ENCODE assay signal across 1 cellular context in genomic region chr17:6796887-6797490, GRCh38.
TF ChIP-seq lines count a peak whose summit lies in the region.

No MANE protein-coding gene starts in this region.

TF ChIP-seq in HepG2, 621 proteins besides CTCF, POLR2A, EP300 and RAD21:
- TF ChIP-seq ZNF264 (CRISPR knock-in tag; IDR thresholded peaks at IDR 0.05) = no peak
- TF ChIP-seq ZBTB7B (CRISPR knock-in tag; IDR thresholded peaks at IDR 0.05) = no peak
- TF ChIP-seq ZBTB20 (CRISPR knock-in tag; IDR thresholded peaks at IDR 0.05; ENCODE audit: borderline replicate concordance, low read depth) = no peak
- TF ChIP-seq KAT7 (CRISPR knock-in tag; IDR thresholded peaks at IDR 0.05; ENCODE audit: borderline replicate concordance) = no peak
- TF ChIP-seq NFE2 (CRISPR knock-in tag; IDR thresholded peaks at IDR 0.05) = no peak
- no peak for TF ChIP-seq ZNF543 (CRISPR knock-in tag; IDR thresholded peaks at IDR 0.05)
- TF ChIP-seq ZNF501 (CRISPR knock-in tag; IDR thresholded peaks at IDR 0.05) = no peak
- TF ChIP-seq TARDBP (CRISPR knock-in tag; IDR thresholded peaks at IDR 0.05) = no peak
- no peak for TF ChIP-seq ZNF788 (CRISPR knock-in tag; IDR thresholded peaks at IDR 0.05; ENCODE audit: borderline replicate concordance)
- TF ChIP-seq CHD4 (IDR thresholded peaks at IDR 0.05; ENCODE audit: borderline replicate concordance, low read length) = 0 out of 2 replicates have a peak, but pooled peaks have one; percentile 62
- TF ChIP-seq ZNF768 (CRISPR knock-in tag; IDR thresholded peaks at IDR 0.05) = peak; percentile 91; the same call in 1 of the 2 replicates
- TF ChIP-seq ZNF260 (CRISPR knock-in tag; IDR thresholded peaks at IDR 0.05; ENCODE audit: borderline replicate concordance, low read depth) = no peak
- TF ChIP-seq SMAD3 (CRISPR knock-in tag; IDR thresholded peaks at IDR 0.05) = no peak
- TF ChIP-seq HNF4A (CRISPR knock-in tag; IDR thresholded peaks at IDR 0.05) = no peak
- no peak for TF ChIP-seq ZNF234 (CRISPR knock-in tag; conservative IDR thresholded peaks at IDR 0.05)
- TF ChIP-seq ZKSCAN8 (CRISPR knock-in tag; IDR thresholded peaks at IDR 0.05; ENCODE audit: borderline replicate concordance) = no peak
- no peak for TF ChIP-seq RERE (CRISPR knock-in tag; IDR thresholded peaks at IDR 0.05; ENCODE audit: low read depth)
- no peak for TF ChIP-seq ZSCAN29 (CRISPR knock-in tag; conservative IDR thresholded peaks at IDR 0.05)
- TF ChIP-seq KDM1A (CRISPR knock-in tag; IDR thresholded peaks at IDR 0.05) = peak; percentile 57; the same call in 1 of the 2 replicates
- no peak for TF ChIP-seq HINFP (CRISPR knock-in tag; IDR thresholded peaks at IDR 0.05; ENCODE audit: low read depth)
- TF ChIP-seq CREB1 (IDR thresholded peaks at IDR 0.05) = peak; percentile 11; the same call in 1 of the 2 replicates
- no peak for TF ChIP-seq CREB1 (CRISPR knock-in tag; IDR thresholded peaks at IDR 0.05)
- no peak for TF ChIP-seq ZNF776 (CRISPR knock-in tag; IDR thresholded peaks at IDR 0.05)
- TF ChIP-seq CAMTA2 (CRISPR knock-in tag; IDR thresholded peaks at IDR 0.05; ENCODE audit: borderline replicate concordance) = no peak
- TF ChIP-seq ZNF512B (CRISPR knock-in tag; IDR thresholded peaks at IDR 0.05; ENCODE audit: borderline replicate concordance) = no peak
- TF ChIP-seq TGIF2 (CRISPR knock-in tag; IDR thresholded peaks at IDR 0.05) = no peak
- no peak for TF ChIP-seq ZBTB38 (CRISPR knock-in tag; IDR thresholded peaks at IDR 0.05)
- TF ChIP-seq ZMYM3 (CRISPR knock-in tag; IDR thresholded peaks at IDR 0.05) = peak; percentile 81
- 0 out of 2 replicates have a peak, but pooled peaks have one; percentile 33 for TF ChIP-seq ADNP (CRISPR knock-in tag; IDR thresholded peaks at IDR 0.05)
- TF ChIP-seq ZNF276 (CRISPR knock-in tag; IDR thresholded peaks at IDR 0.05; ENCODE audit: low read depth) = no peak
- TF ChIP-seq CBX1 (IDR thresholded peaks at IDR 0.05; ENCODE audit: low read depth) = no peak
- TF ChIP-seq ATM (IDR thresholded peaks at IDR 0.05; ENCODE audit: borderline replicate concordance) = no peak
- no peak for TF ChIP-seq TCF12 (IDR thresholded peaks at IDR 0.05)
- TF ChIP-seq TCF12 (CRISPR knock-in tag; IDR thresholded peaks at IDR 0.05) = no peak
- TF ChIP-seq DR1 (CRISPR knock-in tag; IDR thresholded peaks at IDR 0.05) = no peak
